Comparison of ENCODE assay signal across 10 cellular contexts in genomic region chr2:147663964-147664363, GRCh38.
DNase-seq lines count a peak whose midpoint lies in the region; ATAC-seq and TF ChIP-seq lines count a peak whose summit lies in the region.
"Had no signal": no experiment of that assay in that cellular context is flagged by ENCODE, and none has a peak within 500 bp of the region (broad histone marks: within the 10 kb centered on the region; RNA-seq: fewer than 3 reads in every experiment).

No MANE protein-coding gene starts in this region.

- no peaks in the 10 kb centered on the region for H3K27me3 Mint-ChIP-seq in T-helper 1 cell treated with Interleukin-12 subunit alpha and Interleukin-12 subunit beta and Interleukin-4 antibody, amounts not matched to agents 30 μg/mL and 1 μg/mL, for 36 hours (ENCODE audit: low read depth)
- peaks cover 6% of the 10 kb centered on the region for H3K27me3 Mint-ChIP-seq in chondrocyte (ENCODE audit: low read depth)

- DNase-seq in T-helper 1 cell (no peak), mucosa of descending colon (no peak), NCI-H1417 treated with DMSO at 0.1 percent for 48 hours (lab: John Stamatoyannopoulos, UW) (no peak), D341Med (ENCODE audit: low spot score) (no peak), chondrocyte (ENCODE audit: low spot score) (no peak)
- DNase-seq: heart right ventricle, RPMI8226 had no signal

- TF ChIP-seq CTCF in mucosa of descending colon (IDR thresholded peaks at IDR 0.05), result no peak
- TF ChIP-seq CTCF in chondrocyte (IDR thresholded peaks at IDR 0.05), result no peak

- no peaks in the 10 kb centered on the region for H3K4me1 ChIP-seq in mucosa of descending colon (ENCODE audit: low read depth)
- H3K4me1 ChIP-seq: heart right ventricle had no signal

- peaks cover 5% of the 10 kb centered on the region for H3K36me3 Mint-ChIP-seq in T-helper 1 cell treated with Interleukin-12 subunit alpha and Interleukin-12 subunit beta and Interleukin-4 antibody, amounts not matched to agents 30 μg/mL and 1 μg/mL, for 36 hours (ENCODE audit: low read depth)
- H3K36me3 Mint-ChIP-seq in chondrocyte (ENCODE audit: low read depth), result no peaks in the 10 kb centered on the region

- intact Hi-C loops in mucosa of descending colon (cut with DNase I, micrococcal nuclease), result no loop called here

- H3K9me3 Mint-ChIP-seq in T-helper 1 cell treated with Interleukin-12 subunit alpha and Interleukin-12 subunit beta and Interleukin-4 antibody, amounts not matched to agents 30 μg/mL and 1 μg/mL, for 36 hours, result peaks cover 7% of the 10 kb centered on the region
- H3K9me3 Mint-ChIP-seq in chondrocyte (ENCODE audit: low read depth), result no peaks in the 10 kb centered on the region

- H3K4me1 Mint-ChIP-seq in T-helper 1 cell treated with Interleukin-12 subunit alpha and Interleukin-12 subunit beta and Interleukin-4 antibody, amounts not matched to agents 30 μg/mL and 1 μg/mL, for 36 hours (ENCODE audit: low read depth), result peaks cover 24% of the 10 kb centered on the region
- H3K4me1 Mint-ChIP-seq in chondrocyte (ENCODE audit: low read depth), result no peaks in the 10 kb centered on the region

- peak overlapping the region; percentile 61 for H3K4me3 Mint-ChIP-seq in T-helper 1 cell treated with Interleukin-12 subunit alpha and Interleukin-12 subunit beta and Interleukin-4 antibody, amounts not matched to agents 30 μg/mL and 1 μg/mL, for 36 hours
- no peak overlapping the region for H3K4me3 Mint-ChIP-seq in chondrocyte (ENCODE audit: unreplicated experiment)

- H3K4me3 ChIP-seq in mucosa of descending colon, result no peak overlapping the region
- H3K4me3 ChIP-seq: heart right ventricle had no signal

- no peaks in the 10 kb centered on the region for H3K36me3 ChIP-seq in mucosa of descending colon (ENCODE audit: low read depth)
- H3K36me3 ChIP-seq: heart right ventricle had no signal

- ATAC-seq in GM21381 (IDR thresholded peaks at IDR 0.05; ENCODE audit: unreplicated experiment) (peak; percentile 27), HG03521 (IDR thresholded peaks at IDR 0.05; ENCODE audit: unreplicated experiment) (peak; percentile 24), mucosa of descending colon (peak; percentile 22)
- ATAC-seq: heart right ventricle had no signal

- H3K27ac Mint-ChIP-seq in T-helper 1 cell treated with Interleukin-12 subunit alpha and Interleukin-12 subunit beta and Interleukin-4 antibody, amounts not matched to agents 30 μg/mL and 1 μg/mL, for 36 hours, result peak overlapping the region; percentile 90
- no peak overlapping the region for H3K27ac Mint-ChIP-seq in chondrocyte (ENCODE audit: unreplicated experiment)

- no peaks in the 10 kb centered on the region for H3K9me3 ChIP-seq in mucosa of descending colon
- H3K9me3 ChIP-seq: heart right ventricle had no signal
